2 cellular contexts compared by ENCODE assay signal in genomic region chr5:96808868-96809558, GRCh38.
TF ChIP-seq lines count a peak whose summit lies in the region.

No MANE protein-coding gene starts in this region.

TF ChIP-seq in IMR-90, 13 proteins besides CTCF, POLR2A, EP300 and RAD21:
- TF ChIP-seq RCOR1 (IDR thresholded peaks at IDR 0.05; ENCODE audit: insufficient replicate concordance, low read length) (no peak), ELK1 (IDR thresholded peaks at IDR 0.05; ENCODE audit: borderline replicate concordance, low read depth, low read length) (no peak), MAZ (IDR thresholded peaks at IDR 0.05; ENCODE audit: borderline replicate concordance, low read depth, low read length) (no peak), CEBPB (IDR thresholded peaks at IDR 0.05; ENCODE audit: low read depth, low read length) (no peak), NFE2L2 (IDR thresholded peaks at IDR 0.05; ENCODE audit: low read depth, low read length) (no peak), FOS (IDR thresholded peaks at IDR 0.05; ENCODE audit: low read depth, low read length) (no peak), CHD1 (IDR thresholded peaks at IDR 0.05; ENCODE audit: low read depth, low read length) (no peak), RFX5 (IDR thresholded peaks at IDR 0.05; ENCODE audit: low read depth, low read length) (no peak), MAFK (IDR thresholded peaks at IDR 0.05; ENCODE audit: low read depth, low read length) (no peak), USF2 (IDR thresholded peaks at IDR 0.05; ENCODE audit: low read depth, low read length) (no peak), MXI1 (IDR thresholded peaks at IDR 0.05; ENCODE audit: borderline replicate concordance, low read depth, low read length) (no peak), BHLHE40 (IDR thresholded peaks at IDR 0.05; ENCODE audit: low read depth, low read length) (no peak), SMC3 (IDR thresholded peaks at IDR 0.05; ENCODE audit: low read depth, low read length) (no peak)

TF ChIP-seq in GM12878, 131 proteins besides CTCF, POLR2A, EP300 and RAD21:
- TF ChIP-seq SUZ12 (IDR thresholded peaks at IDR 0.05; ENCODE audit: unreplicated experiment), result no peak
- TF ChIP-seq POLR2AphosphoS2 (IDR thresholded peaks at IDR 0.05; ENCODE audit: low read depth, low read length), result no peak
- no peak for TF ChIP-seq REST (IDR thresholded peaks at IDR 0.05; ENCODE audit: low read depth, low read length)
- no peak for TF ChIP-seq SRF (IDR thresholded peaks at IDR 0.05; ENCODE audit: low read depth in 2 of 2, low read length in 2 of 2)
- no peak for TF ChIP-seq JUND (IDR thresholded peaks at IDR 0.05; ENCODE audit: low read depth, low read length)
- TF ChIP-seq ZSCAN29 (IDR thresholded peaks at IDR 0.05), result no peak
- TF ChIP-seq YBX1 (IDR thresholded peaks at IDR 0.05), result no peak
- TF ChIP-seq SPI1 (IDR thresholded peaks at IDR 0.05; ENCODE audit: borderline replicate concordance, insufficient read depth, low read depth, low read length), result no peak
- no peak for TF ChIP-seq MYB (IDR thresholded peaks at IDR 0.05; ENCODE audit: borderline replicate concordance, low read depth, low read length)
- TF ChIP-seq WRNIP1 (IDR thresholded peaks at IDR 0.05; ENCODE audit: borderline replicate concordance, low read depth, low read length), result no peak
- TF ChIP-seq RELB (IDR thresholded peaks at IDR 0.05; ENCODE audit: low read depth), result no peak
- no peak for TF ChIP-seq ZNF274 (IDR thresholded peaks at IDR 0.05; ENCODE audit: insufficient read depth, insufficient read length)
- TF ChIP-seq E2F4 (IDR thresholded peaks at IDR 0.05; ENCODE audit: low read depth, low read length), result no peak
- no peak for TF ChIP-seq TARDBP (IDR thresholded peaks at IDR 0.05; ENCODE audit: borderline replicate concordance)
- TF ChIP-seq TCF3 (IDR thresholded peaks at IDR 0.05; ENCODE audit: borderline replicate concordance, insufficient read depth, low read depth, low read length), result no peak
